7 cellular contexts compared by ENCODE assay signal in the genomic region with DNA sequence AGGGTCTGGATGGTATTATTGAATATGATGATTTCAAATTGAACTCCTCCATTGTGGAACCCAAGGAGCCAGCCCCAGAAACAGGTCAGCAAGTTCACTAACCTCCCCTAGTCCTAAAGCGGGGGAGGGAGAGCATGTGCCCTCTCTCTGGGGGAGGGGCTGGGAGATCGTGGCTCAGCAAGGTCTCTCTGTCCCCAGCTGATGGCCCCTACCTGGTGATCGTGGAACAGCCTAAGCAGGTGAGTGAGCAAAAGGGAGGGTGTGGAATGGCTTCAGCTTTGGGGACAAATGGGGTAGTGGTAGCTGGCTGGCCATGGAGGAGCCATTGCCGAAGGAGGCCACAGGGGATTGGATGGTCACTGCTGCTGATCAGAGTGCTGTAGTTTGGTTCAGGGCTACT. TPM values are rescaled to one million over a fixed set of nuclear protein-coding genes. Genes with fewer than 3 reads are reported as not detected.
DNase-seq lines count a peak whose midpoint lies in the region; FAIRE-seq and TF ChIP-seq lines count a peak whose summit lies in the region.

No MANE protein-coding gene starts in this region.

- FAIRE-seq in keratinocyte (lab: Jason Lieb, UNC): no peak

- H3K9me1 ChIP-seq in keratinocyte (ENCODE audit: control insufficient read depth, extremely low read depth, insufficient read depth, low read length): no peaks in the 10 kb centered on the region

- intact Hi-C loops in posterior vena cava (cut with DNase I): no loop called here

- no peaks in the 10 kb centered on the region for H3K27me3 Mint-ChIP-seq in activated naive CD8-positive, alpha-beta T cell

- H3K27ac ChIP-seq in keratinocyte (ENCODE audit: control insufficient read depth, insufficient read depth, low read length) (peak overlapping the region; percentile 83), suprapubic skin (peak overlapping the region; percentile 94)

- peak overlapping the region; percentile 87 for H3K9ac ChIP-seq in keratinocyte (ENCODE audit: control insufficient read depth, extremely low read depth, insufficient read depth, low read length)

- no peaks in the 10 kb centered on the region for H3K27me3 ChIP-seq in keratinocyte (ENCODE audit: control insufficient read depth, extremely low read depth, insufficient read depth, low read length)
- no peaks in the 10 kb centered on the region for H3K27me3 ChIP-seq in suprapubic skin

- no peaks in the 10 kb centered on the region for H3K9me3 Mint-ChIP-seq in activated naive CD8-positive, alpha-beta T cell (ENCODE audit: low read depth)

- peak overlapping the region; percentile 73 for H3K4me2 ChIP-seq in keratinocyte (ENCODE audit: control insufficient read depth, extremely low read depth, insufficient read depth, low read depth, low read length)

- TF ChIP-seq EP300 in suprapubic skin (IDR thresholded peaks at IDR 0.05): no peak

- H3K27ac Mint-ChIP-seq in activated naive CD8-positive, alpha-beta T cell: peak overlapping the region; percentile 97

- peak overlapping the region; percentile 92 for H3K4me3 Mint-ChIP-seq in activated naive CD8-positive, alpha-beta T cell

- H4K20me1 ChIP-seq in keratinocyte (ENCODE audit: control insufficient read depth, extremely low read depth, insufficient read depth, low read length): no peaks in the 10 kb centered on the region

- TF ChIP-seq POLR2A in suprapubic skin (IDR thresholded peaks at IDR 0.05): no peak

- peaks cover 11% of the 10 kb centered on the region for H3K79me2 ChIP-seq in keratinocyte (ENCODE audit: control insufficient read depth, insufficient read depth, low read length)

- H2AFZ ChIP-seq in keratinocyte (ENCODE audit: control insufficient read depth, low read length): no peak overlapping the region

- H3K9me3 ChIP-seq in keratinocyte (ENCODE audit: control insufficient read depth, low read depth, low read length) (no peaks in the 10 kb centered on the region), suprapubic skin (no peaks in the 10 kb centered on the region)

- DNase-seq in HuH-7.5 (ENCODE audit: low spot score) (peak; percentile 9), keratinocyte (ENCODE audit: low read depth, low spot score) (no peak), suprapubic skin (ENCODE audit: low spot score in 2 of 2) (peak in 1 of 2 donors; percentile 65), MV-4-11 (lab: John Stamatoyannopoulos, UW) (no peak), posterior vena cava (ENCODE audit: low spot score) (no peak), NCI-H146 treated with DMSO at 0.1 percent for 48 hours (lab: John Stamatoyannopoulos, UW; ENCODE audit: unreplicated experiment) (no peak)

- H3K4me1 Mint-ChIP-seq in activated naive CD8-positive, alpha-beta T cell (ENCODE audit: low read depth): peaks cover 39% of the 10 kb centered on the region

- TF ChIP-seq CTCF in keratinocyte (optimal IDR thresholded peaks at IDR 0.05 in 1 of 3, IDR thresholded peaks at IDR 0.05 in 1 of 3, conservative IDR thresholded peaks at IDR 0.05 in 1 of 3; ENCODE audit: extremely low read depth in 1 of 3, insufficient read depth in 2 of 3, low read length in 3 of 3) (no peak), suprapubic skin (IDR thresholded peaks at IDR 0.05) (no peak)

- H3K4me3 ChIP-seq in keratinocyte (ENCODE audit: control insufficient read depth in 2 of 3, extremely low read depth in 1 of 3, insufficient read depth in 2 of 3, low read depth in 1 of 3, low read length in 3 of 3): peak overlapping the region; percentile 64 to 80 (median 71)
- H3K4me3 ChIP-seq in suprapubic skin: peak overlapping the region; percentile 84

- H3K36me3 Mint-ChIP-seq in activated naive CD8-positive, alpha-beta T cell: peaks cover 2% of the 10 kb centered on the region

- H3K36me3 ChIP-seq in keratinocyte (ENCODE audit: control insufficient read depth in 2 of 2, extremely low read depth in 1 of 2, insufficient read depth in 2 of 2, low read length in 2 of 2): peaks cover 17 to 20% of the 10 kb centered on the region in 2 experiments
- peaks cover 4% of the 10 kb centered on the region for H3K36me3 ChIP-seq in suprapubic skin

- 29% methylated on average over 4 of the region's 4 CpGs for WGBS in suprapubic skin

- peaks cover 26% of the 10 kb centered on the region for H3K4me1 ChIP-seq in keratinocyte (ENCODE audit: control insufficient read depth, extremely low read depth, insufficient read depth, low read length)
- peaks cover 61% of the 10 kb centered on the region for H3K4me1 ChIP-seq in suprapubic skin

- dilution Hi-C loops in keratinocyte (cut with MboI; ENCODE audit: extremely low pct_ligation_motif_present, low sequenced_read_pairs): no loop called here

RNA-seq across cellular contexts. Expression of a gene that starts 0.7 kb away (rescaled TPM):
- polyA plus RNA-seq in keratinocyte: 14.8 to 16.8 TPM (median 15.8 TPM) in 3 replicates
- 47.7 TPM for polyA plus RNA-seq in keratinocyte (2011; ENCODE audit: low read depth)
- 9.6 and 15.3 TPM in 2 replicates for polyA plus RNA-seq in keratinocyte (2011; cell fraction: cytosol; rRNA removed)
- polyA plus RNA-seq in keratinocyte (2011; cell fraction: nucleus; rRNA removed): 47.4 and 48.2 TPM in 2 replicates
- 21.2 and 23.3 TPM in 2 replicates for polyA plus RNA-seq in keratinocyte (2012; ENCODE audit: low replicate concordance)
- 11.1 to 25.1 TPM (median 12.4 TPM) in 3 replicates for polyA minus RNA-seq in keratinocyte
- 12.9 TPM for polyA minus RNA-seq in keratinocyte (2011; cell fraction: cytosol; rRNA and poly(A)+ RNA removed)
- 22.6 and 23.0 TPM in 2 replicates for polyA minus RNA-seq in keratinocyte (2011; cell fraction: nucleus; rRNA and poly(A)+ RNA removed)
- total RNA-seq in suprapubic skin (10 to 100 TPM; 14.4 to 18.5 (median 16.0) TPM), posterior vena cava (10 to 100 TPM; 21.5 to 44.7 TPM)

RNA-seq across cellular contexts. Expression of a gene that starts 22.3 kb away (rescaled TPM):
- polyA plus RNA-seq in keratinocyte: 0.10 to 0.81 TPM (median 0.11 TPM) in 3 replicates
- 0.46 TPM for polyA plus RNA-seq in keratinocyte (2011; ENCODE audit: low read depth)
- polyA plus RNA-seq in keratinocyte (2011; cell fraction: cytosol; rRNA removed): 0.11 and 0.19 TPM in 2 replicates
- polyA plus RNA-seq in keratinocyte (2011; cell fraction: nucleus; rRNA removed): 0.56 and 0.69 TPM in 2 replicates
- 0.71 and 1.0 TPM in 2 replicates for polyA plus RNA-seq in keratinocyte (2012; ENCODE audit: low replicate concordance)
- 0.07 TPM in 1 of 3 replicates, not detected in the others for polyA minus RNA-seq in keratinocyte
- not detected for polyA minus RNA-seq in keratinocyte (2011; cell fraction: cytosol; rRNA and poly(A)+ RNA removed)
- polyA minus RNA-seq in keratinocyte (2011; cell fraction: nucleus; rRNA and poly(A)+ RNA removed): 0.42 and 0.54 TPM in 2 replicates
- total RNA-seq in suprapubic skin (1 to 10 TPM; 1.7 to 4.8 (median 2.1) TPM), posterior vena cava (under 1 TPM; 0.24 to 0.83 TPM)

RNA-seq across cellular contexts. Expression of a gene that starts 24.4 kb away (rescaled TPM):
- polyA plus RNA-seq in keratinocyte: 3.1 to 4.9 TPM (median 3.5 TPM) in 3 replicates
- polyA plus RNA-seq in keratinocyte (2011; ENCODE audit: low read depth): 1.6 TPM
- polyA plus RNA-seq in keratinocyte (2011; cell fraction: cytosol; rRNA removed): 1.5 and 7.8 TPM in 2 replicates
- 4.3 and 7.1 TPM in 2 replicates for polyA plus RNA-seq in keratinocyte (2011; cell fraction: nucleus; rRNA removed)
- polyA plus RNA-seq in keratinocyte (2012; ENCODE audit: low replicate concordance): 4.7 and 5.6 TPM in 2 replicates
- 0.33 to 0.74 TPM (median 0.66 TPM) in 3 replicates for polyA minus RNA-seq in keratinocyte
- polyA minus RNA-seq in keratinocyte (2011; cell fraction: cytosol; rRNA and poly(A)+ RNA removed): 8.4 TPM
- polyA minus RNA-seq in keratinocyte (2011; cell fraction: nucleus; rRNA and poly(A)+ RNA removed): 2.8 and 3.0 TPM in 2 replicates
- total RNA-seq in suprapubic skin (10 to 100 TPM; 12.5 to 17.9 (median 13.8) TPM), posterior vena cava (10 to 100 TPM; 10.8 to 12.4 TPM)

RNA-seq across cellular contexts. Expression of a gene that starts 36.1 kb away (rescaled TPM):
- 35.8 to 77.3 TPM (median 46.6 TPM) in 3 replicates for polyA plus RNA-seq in keratinocyte
- 12.7 TPM for polyA plus RNA-seq in keratinocyte (2011; ENCODE audit: low read depth)
- 43.1 and 74.9 TPM in 2 replicates for polyA plus RNA-seq in keratinocyte (2011; cell fraction: cytosol; rRNA removed)
- 57.2 and 68.1 TPM in 2 replicates for polyA plus RNA-seq in keratinocyte (2011; cell fraction: nucleus; rRNA removed)
- 30.2 and 63.8 TPM in 2 replicates for polyA plus RNA-seq in keratinocyte (2012; ENCODE audit: low replicate concordance)
- 30.5 to 34.5 TPM (median 33.6 TPM) in 3 replicates for polyA minus RNA-seq in keratinocyte
- 55.1 TPM for polyA minus RNA-seq in keratinocyte (2011; cell fraction: cytosol; rRNA and poly(A)+ RNA removed)
- polyA minus RNA-seq in keratinocyte (2011; cell fraction: nucleus; rRNA and poly(A)+ RNA removed): 10.6 and 15.3 TPM in 2 replicates
- 10 to 100 TPM; 25.0 to 61.2 (median 40.2) TPM for total RNA-seq in suprapubic skin
- 10 to 100 TPM; 35.7 to 40.9 TPM for total RNA-seq in posterior vena cava

RNA-seq across cellular contexts. Expression of a gene that starts 55.1 kb away (rescaled TPM):
- polyA plus RNA-seq in keratinocyte: 0.60 to 0.81 TPM (median 0.63 TPM) in 3 replicates
- polyA plus RNA-seq in keratinocyte (2011; ENCODE audit: low read depth): 0.24 TPM
- polyA plus RNA-seq in keratinocyte (2011; cell fraction: cytosol; rRNA removed): 0.43 and 0.78 TPM in 2 replicates
- polyA plus RNA-seq in keratinocyte (2011; cell fraction: nucleus; rRNA removed): 0.27 and 0.52 TPM in 2 replicates
- 0.83 and 2.1 TPM in 2 replicates for polyA plus RNA-seq in keratinocyte (2012; ENCODE audit: low replicate concordance)
- 0.26 to 0.99 TPM (median 0.43 TPM) in 3 replicates for polyA minus RNA-seq in keratinocyte
- polyA minus RNA-seq in keratinocyte (2011; cell fraction: cytosol; rRNA and poly(A)+ RNA removed): not detected
- 0.39 and 0.42 TPM in 2 replicates for polyA minus RNA-seq in keratinocyte (2011; cell fraction: nucleus; rRNA and poly(A)+ RNA removed)
- total RNA-seq in suprapubic skin (1 to 10 TPM; 1.4 to 7.1 (median 5.4) TPM), posterior vena cava (not detected)
